ENCODE assay signal across 1 cellular context in genomic region chr2:120470041-120470716, GRCh38.
TF ChIP-seq lines count a peak whose summit lies in the region.

No MANE protein-coding gene starts in this region.

TF ChIP-seq in HepG2, 621 proteins besides CTCF, POLR2A, EP300 and RAD21 (continued from another document and continues in another):
- no peak for TF ChIP-seq ZNF597 (CRISPR knock-in tag; IDR thresholded peaks at IDR 0.05)
- peak; percentile 60; the same call in 1 of the 2 replicates for TF ChIP-seq ZMAT3 (CRISPR knock-in tag; conservative IDR thresholded peaks at IDR 0.05)
- no peak for TF ChIP-seq MXD1 (CRISPR knock-in tag; IDR thresholded peaks at IDR 0.05)
- TF ChIP-seq KDM2A (CRISPR knock-in tag; IDR thresholded peaks at IDR 0.05; ENCODE audit: borderline replicate concordance, low read depth) = peak; percentile 83; the same call in 1 of the 2 replicates
- TF ChIP-seq MBNL3 (CRISPR knock-in tag; conservative IDR thresholded peaks at IDR 0.05) = no peak
- TF ChIP-seq PBX3 (CRISPR knock-in tag; IDR thresholded peaks at IDR 0.05; ENCODE audit: borderline replicate concordance) = no peak
- no peak for TF ChIP-seq ZKSCAN5 (CRISPR knock-in tag; IDR thresholded peaks at IDR 0.05)
- peak; percentile 88; the same call in 1 of the 2 replicates for TF ChIP-seq DPF2 (CRISPR knock-in tag; IDR thresholded peaks at IDR 0.05; ENCODE audit: borderline replicate concordance, low read depth)
- no peak for TF ChIP-seq ZNF17 (CRISPR knock-in tag; IDR thresholded peaks at IDR 0.05)
- no peak for TF ChIP-seq SMARCC2 (IDR thresholded peaks at IDR 0.05)
- TF ChIP-seq NR0B2 (CRISPR knock-in tag; IDR thresholded peaks at IDR 0.05) = no peak
- no peak for TF ChIP-seq TBP (CRISPR knock-in tag; IDR thresholded peaks at IDR 0.05)
- TF ChIP-seq CENPT (CRISPR knock-in tag; IDR thresholded peaks at IDR 0.05; ENCODE audit: low read depth) = no peak
- no peak for TF ChIP-seq ZNF142 (CRISPR knock-in tag; IDR thresholded peaks at IDR 0.05)
- no peak for TF ChIP-seq SIN3A (IDR thresholded peaks at IDR 0.05; ENCODE audit: borderline replicate concordance, low read depth, low read length)
- peak in 1 of 2 experiments; percentile 73; a peak in 2 of 4 replicates for TF ChIP-seq ATF4 (CRISPR knock-in tag; IDR thresholded peaks at IDR 0.05)
- no peak for TF ChIP-seq USF2 (IDR thresholded peaks at IDR 0.05; ENCODE audit: low read depth, low read length)
- TF ChIP-seq USF2 (CRISPR knock-in tag; IDR thresholded peaks at IDR 0.05; ENCODE audit: borderline replicate concordance) = no peak
- 0 out of 2 replicates have a peak, but pooled peaks have one; percentile 28 for TF ChIP-seq NRL (CRISPR knock-in tag; IDR thresholded peaks at IDR 0.05; ENCODE audit: borderline replicate concordance)
- TF ChIP-seq ATF3 (CRISPR knock-in tag; IDR thresholded peaks at IDR 0.05) = peak; percentile 95
- TF ChIP-seq RFX1 (IDR thresholded peaks at IDR 0.05) = peak; percentile 31; the same call in 1 of the 2 replicates
- no peak; the same call in 1 of the 2 replicates for TF ChIP-seq ZNF563 (CRISPR knock-in tag; IDR thresholded peaks at IDR 0.05)
- TF ChIP-seq TCF7L2 (IDR thresholded peaks at IDR 0.05; ENCODE audit: low read depth, low read length) = no peak
- TF ChIP-seq PHF8 (CRISPR knock-in tag; IDR thresholded peaks at IDR 0.05) = peak; percentile 27; the same call in 1 of the 2 replicates
- TF ChIP-seq ZNF552 (CRISPR knock-in tag; IDR thresholded peaks at IDR 0.05; ENCODE audit: borderline replicate concordance) = no peak
- no peak for TF ChIP-seq REL (CRISPR knock-in tag; conservative IDR thresholded peaks at IDR 0.05)
- no peak; the same call in 1 of the 2 replicates for TF ChIP-seq ZNF605 (CRISPR knock-in tag; IDR thresholded peaks at IDR 0.05)
- no peak for TF ChIP-seq DNMT1 (CRISPR knock-in tag; IDR thresholded peaks at IDR 0.05)
- peak; percentile 73; the same call in 1 of the 2 replicates for TF ChIP-seq KDM5B (CRISPR knock-in tag; IDR thresholded peaks at IDR 0.05; ENCODE audit: borderline replicate concordance)
- no peak for TF ChIP-seq ZNF260 (CRISPR knock-in tag; IDR thresholded peaks at IDR 0.05; ENCODE audit: borderline replicate concordance, low read depth)
- no peak; the same call in 1 of the 2 replicates for TF ChIP-seq JDP2 (CRISPR knock-in tag; IDR thresholded peaks at IDR 0.05; ENCODE audit: borderline replicate concordance)
- 0 out of 2 replicates have a peak, but pooled peaks have one; percentile 73 for TF ChIP-seq CSRNP1 (CRISPR knock-in tag; IDR thresholded peaks at IDR 0.05)
- TF ChIP-seq ERF (CRISPR knock-in tag; IDR thresholded peaks at IDR 0.05) = peak; percentile 84
- no peak for TF ChIP-seq KLF12 (CRISPR knock-in tag; IDR thresholded peaks at IDR 0.05; ENCODE audit: borderline replicate concordance)
- TF ChIP-seq ZNF782 (CRISPR knock-in tag; IDR thresholded peaks at IDR 0.05; ENCODE audit: borderline replicate concordance) = peak; percentile 50; the same call in 1 of the 2 replicates
- peak in 1 of 2 experiments; percentile 58; a peak in 2 of 4 replicates for TF ChIP-seq REST (IDR thresholded peaks at IDR 0.05; ENCODE audit: borderline replicate concordance in 1 of 2, low read depth in 1 of 2, low read length in 2 of 2)
- TF ChIP-seq ZKSCAN1 (IDR thresholded peaks at IDR 0.05; ENCODE audit: low read length) = 0 out of 2 replicates have a peak, but pooled peaks have one; percentile 22
- TF ChIP-seq ZSCAN5A (CRISPR knock-in tag; IDR thresholded peaks at IDR 0.05; ENCODE audit: borderline replicate concordance) = no peak
- no peak for TF ChIP-seq SOX6 (IDR thresholded peaks at IDR 0.05)
- peak; percentile 98 for TF ChIP-seq SOX6 (CRISPR knock-in tag; IDR thresholded peaks at IDR 0.05)
- peak; percentile 80 for TF ChIP-seq XRCC5 (optimal IDR thresholded peaks at IDR 0.05; ENCODE audit: low read length)
- peak; percentile 94 for TF ChIP-seq TARDBP (CRISPR knock-in tag; IDR thresholded peaks at IDR 0.05)
- peak; percentile 51; the same call in 1 of the 2 replicates for TF ChIP-seq ZNF431 (CRISPR knock-in tag; IDR thresholded peaks at IDR 0.05; ENCODE audit: borderline replicate concordance, low read depth)
